In the genomic region with DNA sequence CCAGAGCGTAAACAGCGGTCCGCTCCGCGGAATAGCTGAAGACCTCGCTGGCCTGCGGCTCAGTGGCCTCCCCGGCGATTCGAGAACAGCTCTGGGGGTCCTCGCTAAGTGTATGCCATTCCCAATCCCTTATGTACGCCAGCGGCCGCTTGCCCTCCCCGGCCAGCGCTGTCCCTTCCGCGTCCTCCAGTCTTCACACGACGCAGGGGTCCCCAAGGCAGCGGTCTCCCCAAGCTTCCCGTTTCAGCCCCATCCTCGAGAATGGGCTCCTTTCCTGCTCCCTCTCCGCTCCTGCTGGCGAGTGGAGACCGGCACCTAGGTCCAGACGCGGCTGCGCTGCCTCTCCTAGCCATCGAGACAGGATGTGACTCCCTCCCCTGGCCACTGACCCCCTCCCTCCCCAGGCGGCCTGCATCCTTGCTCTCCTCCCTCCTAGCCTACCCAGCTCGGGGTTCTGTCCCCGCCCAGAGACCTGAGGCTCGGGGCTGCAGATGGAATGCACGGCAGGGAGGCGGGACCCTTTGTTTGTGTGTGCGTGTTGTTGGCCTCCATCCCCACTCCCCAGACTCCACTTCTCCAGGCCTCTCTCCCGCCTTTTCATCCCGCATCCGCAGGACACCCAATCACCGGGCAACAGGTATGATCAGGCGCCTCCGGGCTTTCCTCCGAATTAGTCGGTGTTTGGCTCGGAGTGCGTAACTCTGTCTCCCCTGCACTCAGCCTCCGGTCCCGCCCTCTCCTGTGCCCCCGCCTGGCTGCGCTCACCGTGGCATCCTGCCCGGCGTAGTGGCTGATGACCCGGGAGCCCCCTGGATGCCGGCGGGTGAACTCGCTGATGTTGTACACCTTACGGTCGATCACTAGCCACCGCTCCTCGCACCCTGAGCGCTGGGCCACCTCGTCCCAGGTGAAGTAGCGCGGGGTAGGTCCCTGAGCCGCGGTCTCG, we compare ENCODE assay signal across 1 cellular context.
TF ChIP-seq lines count a peak whose summit lies in the region.

No MANE protein-coding gene starts in this region.

TF ChIP-seq in H1, 55 proteins besides CTCF, POLR2A, EP300 and RAD21:
- TF ChIP-seq CTBP2 (IDR thresholded peaks at IDR 0.05; ENCODE audit: borderline replicate concordance, insufficient read depth, insufficient read length, low read length) (no peak), CEBPB (IDR thresholded peaks at IDR 0.05; ENCODE audit: low read depth, low read length) (no peak), RFX5 (IDR thresholded peaks at IDR 0.05; ENCODE audit: borderline replicate concordance, low read depth, low read length) (no peak), BACH1 (IDR thresholded peaks at IDR 0.05; ENCODE audit: low read length) (no peak), BRCA1 (IDR thresholded peaks at IDR 0.05; ENCODE audit: low read depth, low read length) (no peak), SP2 (IDR thresholded peaks at IDR 0.05; ENCODE audit: low read length) (no peak), HDAC2 (IDR thresholded peaks at IDR 0.05; ENCODE audit: borderline replicate concordance in 1 of 2, low read depth in 2 of 2, low read length in 2 of 2) (peak; percentile 61 to 69; a peak in 2 of 4 replicates), RBBP5 (IDR thresholded peaks at IDR 0.05; ENCODE audit: borderline replicate concordance, low read depth, low read length) (peak; percentile 19; the same call in 1 of the 2 replicates), KDM4A (IDR thresholded peaks at IDR 0.05; ENCODE audit: low read depth, low read length, severe bottlenecking) (peak; percentile 62), TEAD4 (IDR thresholded peaks at IDR 0.05; ENCODE audit: low read depth, low read length) (0 out of 2 replicates have a peak, but pooled peaks have one; percentile 14), TAF1 (IDR thresholded peaks at IDR 0.05; ENCODE audit: low read depth, low read length) (peak; percentile 53; the same call in 1 of the 2 replicates), SP4 (IDR thresholded peaks at IDR 0.05; ENCODE audit: low read length) (0 out of 2 replicates have a peak, but pooled peaks have one; percentile 48), E2F6 (IDR thresholded peaks at IDR 0.05) (peak; percentile 79), CHD2 (IDR thresholded peaks at IDR 0.05; ENCODE audit: low read length) (no peak), NRF1 (IDR thresholded peaks at IDR 0.05; ENCODE audit: low read depth, low read length) (no peak), GTF2F1 (IDR thresholded peaks at IDR 0.05; ENCODE audit: borderline replicate concordance, low read depth, low read length) (0 out of 2 replicates have a peak, but pooled peaks have one; percentile 29), ATF3 (IDR thresholded peaks at IDR 0.05; ENCODE audit: insufficient read depth, low read depth, low read length) (no peak), ATF2 (IDR thresholded peaks at IDR 0.05; ENCODE audit: low read length) (peak; percentile 27), POLR2AphosphoS5 (IDR thresholded peaks at IDR 0.05; ENCODE audit: low read depth, low read length) (peak; percentile 69), JUND (IDR thresholded peaks at IDR 0.05; ENCODE audit: low read length) (no peak), TBP (IDR thresholded peaks at IDR 0.05; ENCODE audit: low read depth, low read length) (peak; percentile 44; the same call in 1 of the 2 replicates), MAFK (IDR thresholded peaks at IDR 0.05; ENCODE audit: low read depth, low read length) (no peak), POU5F1 (IDR thresholded peaks at IDR 0.05; ENCODE audit: low read depth, low read length) (no peak), YY1 (IDR thresholded peaks at IDR 0.05; ENCODE audit: low read depth, low read length) (no peak; the same call in 1 of the 2 replicates), CREB1 (IDR thresholded peaks at IDR 0.05) (peak; percentile 41), SAP30 (IDR thresholded peaks at IDR 0.05; ENCODE audit: insufficient read depth, insufficient replicate concordance, low read length) (peak; percentile 41), CBX8 (IDR thresholded peaks at IDR 0.05; ENCODE audit: borderline replicate concordance, low read depth, low read length) (no peak)
- TF ChIP-seq, protein P1, sequence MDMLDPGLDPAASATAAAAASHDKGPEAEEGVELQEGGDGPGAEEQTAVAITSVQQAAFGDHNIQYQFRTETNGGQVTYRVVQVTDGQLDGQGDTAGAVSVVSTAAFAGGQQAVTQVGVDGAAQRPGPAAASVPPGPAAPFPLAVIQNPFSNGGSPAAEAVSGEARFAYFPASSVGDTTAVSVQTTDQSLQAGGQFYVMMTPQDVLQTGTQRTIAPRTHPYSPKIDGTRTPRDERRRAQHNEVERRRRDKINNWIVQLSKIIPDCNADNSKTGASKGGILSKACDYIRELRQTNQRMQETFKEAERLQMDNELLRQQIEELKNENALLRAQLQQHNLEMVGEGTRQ (IDR thresholded peaks at IDR 0.05; ENCODE audit: low read length) = no peak
- TF ChIP-seq, protein P2, sequence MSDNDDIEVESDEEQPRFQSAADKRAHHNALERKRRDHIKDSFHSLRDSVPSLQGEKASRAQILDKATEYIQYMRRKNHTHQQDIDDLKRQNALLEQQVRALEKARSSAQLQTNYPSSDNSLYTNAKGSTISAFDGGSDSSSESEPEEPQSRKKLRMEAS (IDR thresholded peaks at IDR 0.05) = peak; percentile 58
TF ChIP-seq in H1: peak in this region for 14.
